ENCODE assay signal across 11 cellular contexts in genomic region chr1:4654764-4655673, GRCh38. TPM values are rescaled to one million over a fixed set of nuclear protein-coding genes. Genes with fewer than 3 reads are reported as not detected.
A peak's percentile ranks its signal among the peaks of the same experiment; 100 is the strongest.
DNase-seq lines count a peak whose midpoint lies in the region; ATAC-seq and TF ChIP-seq lines count a peak whose summit lies in the region.
"Had no signal": no experiment of that assay in that cellular context is flagged by ENCODE, and none has a peak within 500 bp of the region (broad histone marks: within the 10 kb centered on the region; RNA-seq: fewer than 3 reads in every experiment).

No MANE protein-coding gene starts in this region.

- no peak for TF ChIP-seq EP300 in sigmoid colon (IDR thresholded peaks at IDR 0.05)

- H3K79me2 ChIP-seq in hepatocyte = no peaks in the 10 kb centered on the region

- intact Hi-C loops in sigmoid colon (cut with DNase I) = loop anchor here (10.0 kb wide), 1 partner anchor 1090 kb away; no protein-coding TSS in a partner anchor

- TF ChIP-seq CTCF in hepatocyte (IDR thresholded peaks at IDR 0.05; ENCODE audit: poor library complexity) = no peak
- no peak for TF ChIP-seq CTCF in sigmoid colon (IDR thresholded peaks at IDR 0.05)

- H3K27me3 ChIP-seq in hepatocyte = peaks cover 82% of the 10 kb centered on the region
- H3K27me3 ChIP-seq in sigmoid colon = peaks cover 26 to 90% (median 57%) of the 10 kb centered on the region in 3 donors

- no peaks in the 10 kb centered on the region for H3K9me2 ChIP-seq in hepatocyte (replicated peaks; ENCODE audit: insufficient read depth)

- H3K9me3 ChIP-seq in hepatocyte (ENCODE audit: low read depth) (no peaks in the 10 kb centered on the region), sigmoid colon (no peaks in the 10 kb centered on the region)

- H3K4me1 ChIP-seq in hepatocyte (ENCODE audit: insufficient read depth) (peaks cover 5% of the 10 kb centered on the region), sigmoid colon (peaks cover 0 to 25% (median 21%) of the 10 kb centered on the region in 4 donors)

- H2AFZ ChIP-seq in hepatocyte = no peak overlapping the region

- no peak for ATAC-seq in HG03045 (IDR thresholded peaks at IDR 0.05; ENCODE audit: unreplicated experiment)
- ATAC-seq in GM19328 (IDR thresholded peaks at IDR 0.05; ENCODE audit: unreplicated experiment) = no peak

- H3K27ac ChIP-seq in hepatocyte (no peak overlapping the region), sigmoid colon (no peak overlapping the region)
- H3K27ac ChIP-seq: 22Rv1 had no signal

- TF ChIP-seq POLR2A in sigmoid colon (IDR thresholded peaks at IDR 0.05) = no peak

- under 1% methylated on average over 72 of the region's 142 CpGs for WGBS in hepatocyte (ENCODE audit: low lambda C conversion rate, missing lambda C conversion rate)
- 2 to 7% methylated on average over 142 of the region's 142 CpGs for WGBS in sigmoid colon, 2 donors

- H3K36me3 ChIP-seq in hepatocyte (replicated peaks; ENCODE audit: insufficient read depth, low read depth) = no peaks in the 10 kb centered on the region
- no peaks in the 10 kb centered on the region for H3K36me3 ChIP-seq in sigmoid colon

- H3K4me2 ChIP-seq in hepatocyte = peak overlapping the region; percentile 80

- no peaks in the 10 kb centered on the region for H4K20me1 ChIP-seq in hepatocyte (ENCODE audit: insufficient read depth, poor library complexity, severe bottlenecking)

- H3K4me3 ChIP-seq in hepatocyte (no peak overlapping the region), sigmoid colon (peak overlapping the region in 3 of 4 donors; percentile 29 to 38 (median 35))

- DNase-seq in DMS 273 (lab: John Stamatoyannopoulos, UW; ENCODE audit: unreplicated experiment) (peak; percentile 56), DMS 273 treated with DMSO at 0.1 percent for 48 hours (lab: John Stamatoyannopoulos, UW) (no peak), RPMI8226 (peak; percentile 50), hepatocyte (ENCODE audit: low spot score) (peak; percentile 37), sigmoid colon (no peak), NCI-H510A treated with DMSO at 0.1 percent for 48 hours (lab: John Stamatoyannopoulos, UW) (no peak)
- DNase-seq: activated CD4-positive, alpha-beta T cell treated with anti-CD3 and anti-CD28 coated beads, Interleukin-2, amount 50 U/mL, for 4 hours had no signal

RNA-seq across cellular contexts. Expression of gene AJAP1, which starts 0.6 kb away (rescaled TPM):
- total RNA-seq in hepatocyte (0.13 and 0.32 TPM in 2 replicates), sigmoid colon (under 1 TPM; 0.28 to 0.95 (median 0.60) TPM)
- polyA plus RNA-seq in hepatocyte (0.39 and 0.64 TPM in 2 replicates), sigmoid colon (under 1 TPM in 2 of 3 donors, not detected in 1; 0.04 to 0.60 TPM)
- total RNA-seq: SK-MEL-5 had no signal

Comparison
In these comparisons a context has a peak if more than half of its experiments do, and no peak if none do; other contexts are left out.
1. DNase-seq: peak in DMS 273 (single experiment), RPMI8226 (single experiment) and hepatocyte (single experiment); none in DMS 273 treated with DMSO at 0.1 percent for 48 hours (single experiment), sigmoid colon (single experiment) and NCI-H510A treated with DMSO at 0.1 percent for 48 hours (single experiment).